1 cellular context compared by ENCODE assay signal in the genomic region with DNA sequence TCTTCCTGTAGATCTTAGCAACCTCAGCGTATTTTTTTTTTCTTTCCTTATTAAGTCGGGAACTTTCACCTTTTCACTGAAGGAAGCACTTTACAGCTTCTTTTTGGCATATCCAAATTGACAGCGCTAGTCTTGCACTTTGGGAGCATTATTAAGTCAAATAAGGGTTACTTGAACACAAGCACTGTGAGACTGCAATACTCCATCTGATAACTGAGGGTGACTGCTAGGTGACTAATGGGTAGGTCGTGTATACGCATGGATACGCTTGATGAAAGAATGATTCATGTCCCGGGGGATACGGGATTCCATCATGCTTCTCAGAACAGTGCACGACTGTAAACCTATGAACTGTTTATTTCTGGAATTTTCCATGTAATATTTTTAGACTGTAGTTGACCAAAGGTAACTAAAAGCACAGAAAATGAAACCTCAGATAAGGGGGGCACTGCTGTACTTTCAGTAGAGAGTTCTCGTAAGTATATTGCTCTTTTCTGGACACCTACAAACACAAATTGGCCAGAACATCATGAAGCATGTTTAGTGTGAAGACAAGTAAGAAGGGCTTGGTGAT.
TF ChIP-seq lines count a peak whose summit lies in the region.

No MANE protein-coding gene starts in this region.

TF ChIP-seq in HCT116, 20 proteins besides CTCF, POLR2A, EP300 and RAD21 (continued from another document):
- TF ChIP-seq, protein P1, sequence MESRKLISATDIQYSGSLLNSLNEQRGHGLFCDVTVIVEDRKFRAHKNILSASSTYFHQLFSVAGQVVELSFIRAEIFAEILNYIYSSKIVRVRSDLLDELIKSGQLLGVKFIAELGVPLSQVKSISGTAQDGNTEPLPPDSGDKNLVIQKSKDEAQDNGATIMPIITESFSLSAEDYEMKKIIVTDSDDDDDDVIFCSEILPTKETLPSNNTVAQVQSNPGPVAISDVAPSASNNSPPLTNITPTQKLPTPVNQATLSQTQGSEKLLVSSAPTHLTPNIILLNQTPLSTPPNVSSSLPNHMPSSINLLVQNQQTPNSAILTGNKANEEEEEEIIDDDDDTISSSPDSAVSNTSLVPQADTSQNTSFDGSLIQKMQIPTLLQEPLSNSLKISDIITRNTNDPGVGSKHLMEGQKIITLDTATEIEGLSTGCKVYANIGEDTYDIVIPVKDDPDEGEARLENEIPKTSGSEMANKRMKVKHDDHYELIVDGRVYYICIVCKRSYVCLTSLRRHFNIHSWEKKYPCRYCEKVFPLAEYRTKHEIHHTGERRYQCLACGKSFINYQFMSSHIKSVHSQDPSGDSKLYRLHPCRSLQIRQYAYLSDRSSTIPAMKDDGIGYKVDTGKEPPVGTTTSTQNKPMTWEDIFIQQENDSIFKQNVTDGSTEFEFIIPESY (IDR thresholded peaks at IDR 0.05; ENCODE audit: extremely low read depth, insufficient replicate concordance, low read length) = peak; percentile 47
- TF ChIP-seq EGR1 (IDR thresholded peaks at IDR 0.05; ENCODE audit: low read depth) (no peak), SRF (IDR thresholded peaks at IDR 0.05; ENCODE audit: low read depth) (peak; percentile 68), SP1 (IDR thresholded peaks at IDR 0.05; ENCODE audit: low read depth) (peak; percentile 89), ZFX (IDR thresholded peaks at IDR 0.05) (no peak)
- TF ChIP-seq, protein P2, sequence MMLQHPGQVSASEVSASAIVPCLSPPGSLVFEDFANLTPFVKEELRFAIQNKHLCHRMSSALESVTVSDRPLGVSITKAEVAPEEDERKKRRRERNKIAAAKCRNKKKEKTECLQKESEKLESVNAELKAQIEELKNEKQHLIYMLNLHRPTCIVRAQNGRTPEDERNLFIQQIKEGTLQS (IDR thresholded peaks at IDR 0.05) = peak; percentile 44; the same call in 1 of the 2 replicates
- TF ChIP-seq, protein P3, sequence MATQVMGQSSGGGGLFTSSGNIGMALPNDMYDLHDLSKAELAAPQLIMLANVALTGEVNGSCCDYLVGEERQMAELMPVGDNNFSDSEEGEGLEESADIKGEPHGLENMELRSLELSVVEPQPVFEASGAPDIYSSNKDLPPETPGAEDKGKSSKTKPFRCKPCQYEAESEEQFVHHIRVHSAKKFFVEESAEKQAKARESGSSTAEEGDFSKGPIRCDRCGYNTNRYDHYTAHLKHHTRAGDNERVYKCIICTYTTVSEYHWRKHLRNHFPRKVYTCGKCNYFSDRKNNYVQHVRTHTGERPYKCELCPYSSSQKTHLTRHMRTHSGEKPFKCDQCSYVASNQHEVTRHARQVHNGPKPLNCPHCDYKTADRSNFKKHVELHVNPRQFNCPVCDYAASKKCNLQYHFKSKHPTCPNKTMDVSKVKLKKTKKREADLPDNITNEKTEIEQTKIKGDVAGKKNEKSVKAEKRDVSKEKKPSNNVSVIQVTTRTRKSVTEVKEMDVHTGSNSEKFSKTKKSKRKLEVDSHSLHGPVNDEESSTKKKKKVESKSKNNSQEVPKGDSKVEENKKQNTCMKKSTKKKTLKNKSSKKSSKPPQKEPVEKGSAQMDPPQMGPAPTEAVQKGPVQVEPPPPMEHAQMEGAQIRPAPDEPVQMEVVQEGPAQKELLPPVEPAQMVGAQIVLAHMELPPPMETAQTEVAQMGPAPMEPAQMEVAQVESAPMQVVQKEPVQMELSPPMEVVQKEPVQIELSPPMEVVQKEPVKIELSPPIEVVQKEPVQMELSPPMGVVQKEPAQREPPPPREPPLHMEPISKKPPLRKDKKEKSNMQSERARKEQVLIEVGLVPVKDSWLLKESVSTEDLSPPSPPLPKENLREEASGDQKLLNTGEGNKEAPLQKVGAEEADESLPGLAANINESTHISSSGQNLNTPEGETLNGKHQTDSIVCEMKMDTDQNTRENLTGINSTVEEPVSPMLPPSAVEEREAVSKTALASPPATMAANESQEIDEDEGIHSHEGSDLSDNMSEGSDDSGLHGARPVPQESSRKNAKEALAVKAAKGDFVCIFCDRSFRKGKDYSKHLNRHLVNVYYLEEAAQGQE (IDR thresholded peaks at IDR 0.05; ENCODE audit: low read depth) = no peak
